In the genomic region with DNA sequence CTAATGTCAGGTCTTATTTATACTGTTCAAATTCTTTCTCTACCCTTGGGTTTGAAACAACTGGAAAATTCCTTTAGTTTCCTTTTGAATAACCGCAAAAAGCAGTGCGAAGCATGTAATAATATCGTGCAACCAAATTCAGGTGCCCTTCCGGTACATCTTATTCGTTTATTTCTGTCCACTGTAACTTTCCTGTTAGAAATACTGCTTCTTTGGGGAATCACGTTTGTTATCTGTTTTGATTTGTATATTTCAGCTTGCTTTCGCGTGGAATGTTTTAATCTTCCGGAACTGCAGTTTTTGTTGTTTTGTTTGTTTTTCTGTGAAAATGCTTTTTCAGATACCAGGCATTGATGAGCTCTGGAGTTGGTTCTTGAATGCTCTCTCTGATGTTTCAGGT, we compare ENCODE assay signal across 8 cellular contexts. TPM values are rescaled to one million over a fixed set of nuclear protein-coding genes. Genes with fewer than 3 reads are reported as not detected.
DNase-seq lines count a peak whose midpoint lies in the region; ATAC-seq and TF ChIP-seq lines count a peak whose summit lies in the region.

No MANE protein-coding gene starts in this region.

- TF ChIP-seq RAD21 in SK-N-SH (IDR thresholded peaks at IDR 0.05; ENCODE audit: low read length): no peak

- no peaks in the 10 kb centered on the region for H3K9me3 ChIP-seq in SK-N-SH
- H3K9me3 ChIP-seq in iPS-20b (ENCODE audit: insufficient read depth, low read depth, low read length): no peaks in the 10 kb centered on the region
- H3K9me3 ChIP-seq in testis: no peaks in the 10 kb centered on the region

- H3K4me3 Mint-ChIP-seq in activated CD8-positive, alpha-beta T cell treated with anti-CD3 and anti-CD28 coated beads for 36 hours: peak overlapping the region; percentile 97

- H3K27me3 ChIP-seq in SK-N-SH (ENCODE audit: insufficient read depth) (no peaks in the 10 kb centered on the region), iPS-20b (ENCODE audit: insufficient read depth, low read length) (no peaks in the 10 kb centered on the region), testis (no peaks in the 10 kb centered on the region)

- POLR2A ChIA-PET in SK-N-SH (lab: Yijun Ruan, JAX): no interaction called here
- POLR2A ChIA-PET in activated CD8-positive, alpha-beta T cell treated with anti-CD3 and anti-CD28 coated beads for 36 hours (lab: Charles Lee): interaction anchor here (0.8 kb wide), 1 partner anchor 11 kb away, joined by 3 read pairs; no protein-coding TSS in a partner anchor

- 4% methylated on average over 9 of the region's 9 CpGs for WGBS in SK-N-SH (ENCODE audit: low lambda C conversion rate)
- 0 to 1% methylated on average over 9 of the region's 9 CpGs for WGBS in testis, 2 donors

- H3F3A ChIP-seq in SK-N-SH (replicated peaks; ENCODE audit: insufficient read depth): peaks cover 18% of the 10 kb centered on the region

- peak overlapping the region; percentile 98 to 100 for H3K4me3 ChIP-seq in SK-N-SH (ENCODE audit: low read depth in 2 of 2, low read length in 1 of 2)
- peak overlapping the region; percentile 95 for H3K4me3 ChIP-seq in iPS-20b (ENCODE audit: low read length)
- peak overlapping the region; percentile 70 to 86 for H3K4me3 ChIP-seq in testis

- H3K36me3 ChIP-seq in SK-N-SH (replicated peaks in 1 of 2; ENCODE audit: control insufficient read depth in 1 of 2, insufficient read depth in 2 of 2, low read length in 1 of 2) (peaks cover 12 to 15% of the 10 kb centered on the region in 2 experiments), iPS-20b (ENCODE audit: insufficient read depth, low read depth, low read length) (peaks cover 14% of the 10 kb centered on the region), testis (ENCODE audit: low read depth, missing control alignments) (no peaks in the 10 kb centered on the region)

- peak overlapping the region; percentile 47 to 91 for H3K27ac ChIP-seq in SK-N-SH (ENCODE audit: low read depth in 2 of 2, low read length in 1 of 2)
- no peak overlapping the region for H3K27ac ChIP-seq in iPS-20b (ENCODE audit: low read length)
- H3K27ac ChIP-seq in testis: peak overlapping the region; percentile 87 to 93

- H3K27me3 Mint-ChIP-seq in activated CD8-positive, alpha-beta T cell treated with anti-CD3 and anti-CD28 coated beads for 36 hours: no peaks in the 10 kb centered on the region

- H3K27ac Mint-ChIP-seq in activated CD8-positive, alpha-beta T cell treated with anti-CD3 and anti-CD28 coated beads for 36 hours: peak overlapping the region; percentile 92

- no peak for TF ChIP-seq POLR2A in testis (IDR thresholded peaks at IDR 0.05)

- TF ChIP-seq CTCF in SK-N-SH (IDR thresholded peaks at IDR 0.05): no peak
- no peak for TF ChIP-seq CTCF in activated CD8-positive, alpha-beta T cell treated with anti-CD3 and anti-CD28 coated beads for 36 hours (IDR thresholded peaks at IDR 0.05)
- no peak for TF ChIP-seq CTCF in testis (IDR thresholded peaks at IDR 0.05)
- no peak for TF ChIP-seq CTCF in GM13977 (IDR thresholded peaks at IDR 0.05; ENCODE audit: extremely low read depth, insufficient read depth, missing control alignments)

- no peak overlapping the region for H2AFZ ChIP-seq in SK-N-SH (ENCODE audit: low read depth)

- no peaks in the 10 kb centered on the region for H3K9me2 ChIP-seq in SK-N-SH

- TF ChIP-seq EP300 in SK-N-SH (IDR thresholded peaks at IDR 0.05; ENCODE audit: borderline replicate concordance in 1 of 2, low read depth in 1 of 2, low read length in 1 of 2): no peak

- CTCF ChIA-PET in SK-N-SH (lab: Yijun Ruan, JAX): no interaction called here
- CTCF ChIA-PET in activated CD8-positive, alpha-beta T cell treated with anti-CD3 and anti-CD28 coated beads for 36 hours (lab: Charles Lee): no interaction called here

- H3K79me2 ChIP-seq in SK-N-SH (ENCODE audit: insufficient read depth): peaks cover 62% of the 10 kb centered on the region

- ATAC-seq in SK-N-SH treated with all-trans-retinoic acid at 6 μM for 48 hours: no peak
- no peak for ATAC-seq in activated CD8-positive, alpha-beta T cell treated with anti-CD3 and anti-CD28 coated beads for 36 hours
- no peak for ATAC-seq in HG02588 (IDR thresholded peaks at IDR 0.05; ENCODE audit: unreplicated experiment)

- peaks cover 0 to 3% of the 10 kb centered on the region in 2 experiments; a peak in 2 of 4 replicates for H3K4me1 ChIP-seq in SK-N-SH (ENCODE audit: control insufficient read depth in 1 of 2, insufficient read depth in 2 of 2, low read depth in 1 of 2, low read length in 1 of 2)
- H3K4me1 ChIP-seq in iPS-20b (ENCODE audit: insufficient read depth, low read length): no peaks in the 10 kb centered on the region
- no peaks in the 10 kb centered on the region for H3K4me1 ChIP-seq in testis

- peaks cover 10% of the 10 kb centered on the region for H3K4me1 Mint-ChIP-seq in activated CD8-positive, alpha-beta T cell treated with anti-CD3 and anti-CD28 coated beads for 36 hours (ENCODE audit: low read depth)

- peaks cover 7% of the 10 kb centered on the region for H3K36me3 Mint-ChIP-seq in activated CD8-positive, alpha-beta T cell treated with anti-CD3 and anti-CD28 coated beads for 36 hours (ENCODE audit: low read depth)

- intact Hi-C loops in activated CD8-positive, alpha-beta T cell treated with anti-CD3 and anti-CD28 coated beads for 36 hours (cut with micrococcal nuclease): no loop called here
- intact Hi-C loops in testis (cut with DNase I; ENCODE audit: low total_unique reads): no loop called here

- no peaks in the 10 kb centered on the region for H3K9me3 Mint-ChIP-seq in activated CD8-positive, alpha-beta T cell treated with anti-CD3 and anti-CD28 coated beads for 36 hours

- H4K20me1 ChIP-seq in SK-N-SH (ENCODE audit: insufficient read depth): peaks cover 24% of the 10 kb centered on the region

- in situ Hi-C loops in GM13977 (cut with MboI; ENCODE audit: low pct_unique_long_range_greater_than_20kb, low sequenced_read_pairs, unreplicated experiment): no loop called here

- peak overlapping the region; percentile 90 for H3K4me2 ChIP-seq in SK-N-SH

- DNase-seq in SK-N-SH (no peak), testis (no peak), GM13977 (ENCODE audit: low spot score) (no peak), HK-2 (ENCODE audit: unreplicated experiment) (no peak)
- no peak for DNase-seq in activated CD8-positive, alpha-beta T cell treated with anti-CD3 and anti-CD28 coated beads for 36 hours

- peak overlapping the region; percentile 94 for H3K9ac ChIP-seq in SK-N-SH
- H3K9ac ChIP-seq in iPS-20b (ENCODE audit: low read depth, low read length): peak overlapping the region; percentile 93; the same call in 1 of the 2 replicates

TF ChIP-seq in SK-N-SH, 30 proteins besides CTCF, POLR2A, EP300 and RAD21:
- TF ChIP-seq CHD2 (IDR thresholded peaks at IDR 0.05; ENCODE audit: low read length, partially characterized antibody): no peak
- no peak for TF ChIP-seq MEF2A (IDR thresholded peaks at IDR 0.05; ENCODE audit: borderline replicate concordance, low read depth)
- no peak for TF ChIP-seq TAF1 (IDR thresholded peaks at IDR 0.05; ENCODE audit: borderline replicate concordance, low read depth, low read length)
- peak; percentile 23; the same call in 1 of the 2 replicates for TF ChIP-seq GABPA (IDR thresholded peaks at IDR 0.05; ENCODE audit: low read depth)
TF ChIP-seq in SK-N-SH: peak in this region for 1.

TF ChIP-seq in SK-N-SH treated with all-trans-retinoic acid at 6 μM for 48 hours, 23 proteins besides CTCF, POLR2A, EP300 and RAD21:
- TF ChIP-seq ZFP30 (CRISPR knock-in tag; IDR thresholded peaks at IDR 0.05) (no peak), ZC3H10 (CRISPR knock-in tag; IDR thresholded peaks at IDR 0.05) (no peak), ESRRG (CRISPR knock-in tag; IDR thresholded peaks at IDR 0.05) (no peak), RARB (CRISPR knock-in tag; IDR thresholded peaks at IDR 0.05) (no peak), ZNF8 (CRISPR knock-in tag; IDR thresholded peaks at IDR 0.05) (no peak), CSDC2 (CRISPR knock-in tag; IDR thresholded peaks at IDR 0.05) (no peak), GLIS3 (CRISPR knock-in tag; IDR thresholded peaks at IDR 0.05) (no peak)
- TF ChIP-seq, protein P1, sequence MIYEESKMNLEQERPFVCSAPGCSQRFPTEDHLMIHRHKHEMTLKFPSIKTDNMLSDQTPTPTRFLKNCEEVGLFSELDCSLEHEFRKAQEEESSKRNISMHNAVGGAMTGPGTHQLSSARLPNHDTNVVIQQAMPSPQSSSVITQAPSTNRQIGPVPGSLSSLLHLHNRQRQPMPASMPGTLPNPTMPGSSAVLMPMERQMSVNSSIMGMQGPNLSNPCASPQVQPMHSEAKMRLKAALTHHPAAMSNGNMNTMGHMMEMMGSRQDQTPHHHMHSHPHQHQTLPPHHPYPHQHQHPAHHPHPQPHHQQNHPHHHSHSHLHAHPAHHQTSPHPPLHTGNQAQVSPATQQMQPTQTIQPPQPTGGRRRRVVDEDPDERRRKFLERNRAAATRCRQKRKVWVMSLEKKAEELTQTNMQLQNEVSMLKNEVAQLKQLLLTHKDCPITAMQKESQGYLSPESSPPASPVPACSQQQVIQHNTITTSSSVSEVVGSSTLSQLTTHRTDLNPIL (CRISPR knock-in tag; IDR thresholded peaks at IDR 0.05; ENCODE audit: low read depth): no peak
- TF ChIP-seq, protein P2, sequence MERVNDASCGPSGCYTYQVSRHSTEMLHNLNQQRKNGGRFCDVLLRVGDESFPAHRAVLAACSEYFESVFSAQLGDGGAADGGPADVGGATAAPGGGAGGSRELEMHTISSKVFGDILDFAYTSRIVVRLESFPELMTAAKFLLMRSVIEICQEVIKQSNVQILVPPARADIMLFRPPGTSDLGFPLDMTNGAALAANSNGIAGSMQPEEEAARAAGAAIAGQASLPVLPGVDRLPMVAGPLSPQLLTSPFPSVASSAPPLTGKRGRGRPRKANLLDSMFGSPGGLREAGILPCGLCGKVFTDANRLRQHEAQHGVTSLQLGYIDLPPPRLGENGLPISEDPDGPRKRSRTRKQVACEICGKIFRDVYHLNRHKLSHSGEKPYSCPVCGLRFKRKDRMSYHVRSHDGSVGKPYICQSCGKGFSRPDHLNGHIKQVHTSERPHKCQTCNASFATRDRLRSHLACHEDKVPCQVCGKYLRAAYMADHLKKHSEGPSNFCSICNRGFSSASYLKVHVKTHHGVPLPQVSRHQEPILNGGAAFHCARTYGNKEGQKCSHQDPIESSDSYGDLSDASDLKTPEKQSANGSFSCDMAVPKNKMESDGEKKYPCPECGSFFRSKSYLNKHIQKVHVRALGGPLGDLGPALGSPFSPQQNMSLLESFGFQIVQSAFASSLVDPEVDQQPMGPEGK (CRISPR knock-in tag; IDR thresholded peaks at IDR 0.05; ENCODE audit: borderline replicate concordance): no peak

RNA-seq across cellular contexts. Expression of a gene that starts 1.2 kb away (rescaled TPM):
- polyA plus RNA-seq in SK-N-SH (2012; rRNA removed) (5.5 and 7.5 TPM in 2 replicates), testis (ENCODE audit: insufficient read depth, low read depth, low replicate concordance) (12.4 TPM)
- polyA plus RNA-seq in SK-N-SH (2012; cell fraction: cytosol; rRNA removed): 10.9 and 12.3 TPM in 2 replicates
- polyA plus RNA-seq in SK-N-SH (2012; cell fraction: nucleus; rRNA removed): 2.7 and 8.1 TPM in 2 replicates
- 10 to 100 TPM; 66.0 to 69.4 TPM for total RNA-seq in activated CD8-positive, alpha-beta T cell treated with anti-CD3 and anti-CD28 coated beads for 36 hours
- total RNA-seq in testis: 10 to 100 TPM; 24.3 to 30.0 TPM
